12 cellular contexts compared by ENCODE assay signal in genomic region chr4:55356991-55357461, GRCh38. TPM values are rescaled to one million over a fixed set of nuclear protein-coding genes. Genes with fewer than 3 reads are reported as not detected.
DNase-seq lines count a peak whose midpoint lies in the region; ATAC-seq, FAIRE-seq and TF ChIP-seq lines count a peak whose summit lies in the region.
"Had no signal": no experiment of that assay in that cellular context is flagged by ENCODE, and none has a peak within 500 bp of the region (broad histone marks: within the 10 kb centered on the region; RNA-seq: fewer than 3 reads in every experiment).

No MANE protein-coding gene starts in this region.

- H3K4me2 ChIP-seq in GM23248 (ENCODE audit: unreplicated experiment): peak overlapping the region; percentile 43
- H3K4me2 ChIP-seq in fibroblast of lung (ENCODE audit: extremely low read depth, insufficient read depth, low read length): no peak overlapping the region

- peaks cover 27% of the 10 kb centered on the region for H3F3A ChIP-seq in GM23248 (ENCODE audit: insufficient read depth)

- TF ChIP-seq EP300 in stomach (IDR thresholded peaks at IDR 0.05): no peak

- intact Hi-C loops in stomach (cut with DNase I; ENCODE audit: low total_unique reads): no loop called here

- H4K20me1 ChIP-seq in GM23248 (ENCODE audit: insufficient read depth) (no peaks in the 10 kb centered on the region), fibroblast of lung (ENCODE audit: control insufficient read depth, extremely low read depth, insufficient read depth, low read length) (no peaks in the 10 kb centered on the region)

- H3K27ac ChIP-seq in GM23248: no peak overlapping the region
- no peak overlapping the region for H3K27ac ChIP-seq in fibroblast of lung (ENCODE audit: insufficient read depth, low read length)
- peak overlapping the region in 3 of 5 donors; percentile 1 to 53 (median 37) for H3K27ac ChIP-seq in stomach
- H3K27ac ChIP-seq: ovary had no signal

- H3K9me3 ChIP-seq in GM23248 (ENCODE audit: low read depth) (no peaks in the 10 kb centered on the region), fibroblast of lung (ENCODE audit: control insufficient read depth, insufficient read depth, low read depth, low read length) (no peaks in the 10 kb centered on the region), stomach (no peaks in the 10 kb centered on the region)
- H3K9me3 ChIP-seq: ovary had no signal

- TF ChIP-seq CTCF in fibroblast of lung (conservative IDR thresholded peaks at IDR 0.05 in 1 of 2, IDR thresholded peaks at IDR 0.05 in 1 of 2; ENCODE audit: low read depth in 1 of 2, low read length in 2 of 2) (no peak), stomach (IDR thresholded peaks at IDR 0.05) (no peak)

- H3K9ac ChIP-seq in GM23248 (no peak overlapping the region), fibroblast of lung (ENCODE audit: insufficient read depth, low read length) (no peak overlapping the region)

- H3K36me3 ChIP-seq in GM23248 (ENCODE audit: low read depth) (no peaks in the 10 kb centered on the region), fibroblast of lung (ENCODE audit: control insufficient read depth, insufficient read depth, low read length) (no peaks in the 10 kb centered on the region), stomach (peaks cover 0 to 11% (median 4%) of the 10 kb centered on the region in 4 donors)
- H3K36me3 ChIP-seq: ovary had no signal

- H3K9me2 ChIP-seq in GM23248 (ENCODE audit: insufficient read depth): no peaks in the 10 kb centered on the region

- WGBS in GM23248 (ENCODE audit: low coverage in 1 of 2, low lambda C conversion rate in 2 of 2, missing lambda C conversion rate in 2 of 2), 2 experiments: 45 to 50% methylated on average over 5 of the region's 5 CpGs
- 45 to 65% (median 53%) methylated on average over 5 of the region's 5 CpGs for WGBS in stomach, 5 donors

- H2AFZ ChIP-seq in GM23248 (no peak overlapping the region), fibroblast of lung (ENCODE audit: low read length) (no peak overlapping the region)

- H3K4me3 ChIP-seq in GM23248 (no peak overlapping the region), fibroblast of lung (replicated peaks in 1 of 4; ENCODE audit: control extremely low read depth in 1 of 4, insufficient read depth in 1 of 4, low read depth in 3 of 4, low read length in 4 of 4) (no peak overlapping the region), stomach (no peak overlapping the region)
- H3K4me3 ChIP-seq: ovary had no signal

- H3K4me1 ChIP-seq in GM23248 (ENCODE audit: insufficient read depth): peaks cover 36% of the 10 kb centered on the region
- peaks cover 17% of the 10 kb centered on the region for H3K4me1 ChIP-seq in fibroblast of lung (ENCODE audit: control insufficient read depth, extremely low read depth, insufficient read depth, low read length)
- peaks cover 0 to 35% (median 20%) of the 10 kb centered on the region in 4 donors for H3K4me1 ChIP-seq in stomach

- H3K79me2 ChIP-seq in GM23248 (ENCODE audit: insufficient read depth) (0 out of 2 replicates have a peak, but pooled peaks cover 6% of the 10 kb centered on the region), fibroblast of lung (ENCODE audit: control insufficient read depth, insufficient read depth, low read length) (no peaks in the 10 kb centered on the region)

- TF ChIP-seq POLR2A in stomach (IDR thresholded peaks at IDR 0.05): no peak

- ATAC-seq in HG03280 (IDR thresholded peaks at IDR 0.05; ENCODE audit: unreplicated experiment) (no peak), HG02852 (IDR thresholded peaks at IDR 0.05; ENCODE audit: unreplicated experiment) (no peak)
- ATAC-seq: stimulated activated memory B cell treated with anti-CD40 and anti-IgM and Interleukin-4, amounts not matched to agents 10 μg/mL and 1 μg/mL and 100 μg/mL, for 72 hours had no signal

- H3K27me3 ChIP-seq in GM23248 (replicated peaks; ENCODE audit: insufficient read depth): no peaks in the 10 kb centered on the region
- no peaks in the 10 kb centered on the region for H3K27me3 ChIP-seq in fibroblast of lung (ENCODE audit: control insufficient read depth, insufficient read depth, low read length)
- no peaks in the 10 kb centered on the region for H3K27me3 ChIP-seq in stomach
- H3K27me3 ChIP-seq: ovary had no signal

- DNase-seq in GM23248 (peak; percentile 61), RCC 7860 (ENCODE audit: low spot score) (peak; percentile 40), fibroblast of lung (ENCODE audit: low read depth in 2 of 2) (peak; percentile 38 to 48), stomach (no peak), Kasumi-1 (lab: John Stamatoyannopoulos, UW) (no peak)
- DNase-seq: activated naive CD8-positive, alpha-beta T cell treated with anti-CD3 and anti-CD28 coated beads, Interleukin-2, amount 10 ng/mL, durations not matched to agents 7 days and 5 days; mesendoderm; NCI-H1930; ovary had no signal

- peak; percentile 51 for FAIRE-seq in RCC 7860 (lab: Jason Lieb, UNC)

- in situ Hi-C loops in GM23248 (cut with MboI): no loop called here

RNA-seq across cellular contexts. Expression of gene SRD5A3, which starts 11.0 kb away (rescaled TPM):
- total RNA-seq in GM23248 (2014; rRNA removed; shearing (Covaris generic)): 16.4 and 20.6 TPM in 2 replicates
- 54.2 and 57.9 TPM in 2 replicates for polyA plus RNA-seq in GM23248 (2016; fragmentation: Nextera tagmentation; extraction: Ambion mirVana)
- total RNA-seq in fibroblast of lung: 4.6 and 5.0 TPM in 2 replicates
- polyA plus RNA-seq in fibroblast of lung: 12.3 and 14.3 TPM in 2 replicates
- 12.6 and 15.7 TPM in 2 replicates for polyA plus RNA-seq in fibroblast of lung (2012)
- polyA minus RNA-seq in fibroblast of lung (ENCODE audit: low replicate concordance): 22.0 and 22.2 TPM in 2 replicates
- total RNA-seq in stomach: 10 to 100 TPM in 1 of 5 donors, 1 to 10 TPM in 3, not detected in 1; 1.8 to 11.2 (median 9.3) TPM
- 10 to 100 TPM in 1 of 3 donors, 1 to 10 TPM in 2; 6.5 to 13.0 (median 8.1) TPM for polyA plus RNA-seq in stomach

RNA-seq across cellular contexts. Expression of gene TMEM165, which starts 38.7 kb away (rescaled TPM):
- 217 and 271 TPM in 2 replicates for total RNA-seq in GM23248 (2014; rRNA removed; shearing (Covaris generic))
- 188 and 193 TPM in 2 replicates for polyA plus RNA-seq in GM23248 (2016; fragmentation: Nextera tagmentation; extraction: Ambion mirVana)
- total RNA-seq in fibroblast of lung: 98.9 and 108 TPM in 2 replicates
- 103 and 183 TPM in 2 replicates for polyA plus RNA-seq in fibroblast of lung
- polyA plus RNA-seq in fibroblast of lung (2012): 71.1 and 102 TPM in 2 replicates
- 137 and 166 TPM in 2 replicates for polyA minus RNA-seq in fibroblast of lung (ENCODE audit: low replicate concordance)
- 100 to 1,000 TPM in 4 of 5 donors, 10 to 100 TPM in 1; 21.6 to 365 (median 206) TPM for total RNA-seq in stomach
- 10 to 100 TPM; 23.2 to 48.0 (median 27.8) TPM for polyA plus RNA-seq in stomach

Comparison
In these comparisons a context has a peak if more than half of its experiments do, and no peak if none do; other contexts are left out.
1. DNase-seq: peak in GM23248 (single experiment), RCC 7860 (single experiment) and fibroblast of lung (2 of 2); none in stomach (single experiment) and Kasumi-1 (0 of 2).
2. H3K27ac ChIP-seq: peak in stomach (3 of 5); none in GM23248 (single experiment) and fibroblast of lung (single experiment).